Comparison of ENCODE assay signal across 20 cellular contexts in genomic region chr3:79937567-79937966, GRCh38.
DNase-seq lines count a peak whose midpoint lies in the region; ATAC-seq and TF ChIP-seq lines count a peak whose summit lies in the region.
"Had no signal": no experiment of that assay in that cellular context is flagged by ENCODE, and none has a peak within 500 bp of the region (broad histone marks: within the 10 kb centered on the region; RNA-seq: fewer than 3 reads in every experiment).

No MANE protein-coding gene starts in this region.

- H3K27me3 ChIP-seq in OCI-LY3 (ENCODE audit: low read depth, low read length) = no peaks in the 10 kb centered on the region
- no peaks in the 10 kb centered on the region for H3K27me3 ChIP-seq in neural progenitor cell
- no peaks in the 10 kb centered on the region for H3K27me3 ChIP-seq in right lobe of liver
- H3K27me3 ChIP-seq: SJSA1, upper lobe of left lung had no signal

- no peak overlapping the region for H3K9ac ChIP-seq in OCI-LY3 (ENCODE audit: low read length)
- H3K9ac ChIP-seq in neural progenitor cell = no peak overlapping the region

- H3K4me3 ChIP-seq in OCI-LY3 (ENCODE audit: low read length) (no peak overlapping the region), neural progenitor cell (no peak overlapping the region), right lobe of liver (no peak overlapping the region)
- H3K4me3 ChIP-seq: GM12878, SJSA1, upper lobe of left lung had no signal

- intact Hi-C loops in right lobe of liver (cut with DNase I) = no loop called here

- H2AFZ ChIP-seq in OCI-LY3 (ENCODE audit: low read depth, low read length) = peak overlapping the region; percentile 48; the same call in 1 of the 2 replicates
- no peak overlapping the region for H2AFZ ChIP-seq in neural progenitor cell (replicated peaks)

- no peak for TF ChIP-seq POLR2A in right lobe of liver (IDR thresholded peaks at IDR 0.05)

- TF ChIP-seq CTCF in OCI-LY3 (IDR thresholded peaks at IDR 0.05; ENCODE audit: low read depth, low read length) (no peak), neural progenitor cell (IDR thresholded peaks at IDR 0.05) (no peak), right lobe of liver (IDR thresholded peaks at IDR 0.05) (no peak)

- no peaks in the 10 kb centered on the region for H3K9me3 Mint-ChIP-seq in neural progenitor cell
- H3K9me3 Mint-ChIP-seq: H9 had no signal

- H3F3A ChIP-seq in neural progenitor cell (ENCODE audit: low read depth) = peaks cover 6% of the 10 kb centered on the region

- no peaks in the 10 kb centered on the region for H3K4me1 ChIP-seq in OCI-LY3 (ENCODE audit: low read length)
- H3K4me1 ChIP-seq in neural progenitor cell = peaks cover 28% of the 10 kb centered on the region
- H3K4me1 ChIP-seq in right lobe of liver = no peaks in the 10 kb centered on the region
- H3K4me1 ChIP-seq: SJSA1, upper lobe of left lung had no signal

- no peak for ATAC-seq in right lobe of liver
- ATAC-seq: activated CD4-positive, alpha-beta T cell treated with anti-CD3 and anti-CD28 coated beads for 36 hours; CD8-positive, alpha-beta T cell; GM12878 had no signal

- H3K4me2 ChIP-seq in OCI-LY3 (ENCODE audit: low read length) (no peak overlapping the region), neural progenitor cell (peak overlapping the region; percentile 63)

- peaks cover 2% of the 10 kb centered on the region for H3K27me3 Mint-ChIP-seq in neural progenitor cell (ENCODE audit: insufficient read depth, low read depth)
- H3K27me3 Mint-ChIP-seq: activated CD4-positive, alpha-beta T cell treated with anti-CD3 and anti-CD28 coated beads for 36 hours; activated naive CD8-positive, alpha-beta T cell; central memory CD8-positive, alpha-beta T cell had no signal

- peaks cover 20% of the 10 kb centered on the region for H3K4me1 Mint-ChIP-seq in neural progenitor cell
- H3K4me1 Mint-ChIP-seq: activated CD4-positive, alpha-beta T cell treated with anti-CD3 and anti-CD28 coated beads for 36 hours; central memory CD8-positive, alpha-beta T cell had no signal

- no peak overlapping the region for H3K27ac Mint-ChIP-seq in neural progenitor cell
- H3K27ac Mint-ChIP-seq: activated CD4-positive, alpha-beta T cell treated with anti-CD3 and anti-CD28 coated beads for 36 hours; activated naive CD8-positive, alpha-beta T cell; CD8-positive, alpha-beta T cell; H9 had no signal

- H3K79me2 ChIP-seq in OCI-LY3 (ENCODE audit: low read length) = no peaks in the 10 kb centered on the region
- H3K79me2 ChIP-seq in neural progenitor cell (ENCODE audit: low read depth) = no peaks in the 10 kb centered on the region

- DNase-seq in Daoy (ENCODE audit: low read depth) (peak; percentile 3), epithelial cell of prostate (ENCODE audit: low read depth, low spot score) (peak; percentile 93), neural progenitor cell (ENCODE audit: low spot score) (peak; percentile 89), NCI-H2107 treated with DMSO at 0.1 percent for 48 hours (lab: John Stamatoyannopoulos, UW; ENCODE audit: unreplicated experiment) (no peak), right lobe of liver (no peak), cerebellar cortex (ENCODE audit: low spot score) (no peak)
- DNase-seq in activated naive CD4-positive, alpha-beta T cell (lab: John Stamatoyannopoulos, UW) = no peak
- DNase-seq: activated CD4-positive, alpha-beta T cell treated with anti-CD3 and anti-CD28 coated beads for 36 hours; CD8-positive, alpha-beta T cell; H9; IMR-90; NCI-H2227 treated with DMSO at 0.1 percent for 48 hours; NK-92 treated with Interleukin-12 subunit alpha and Interleukin-12 subunit beta, amount 100 ng/mL, for 24 hours; stimulated activated naive CD4-positive, alpha-beta T cell treated with Interleukin-2 at 50 U/mL for 16 hours had no signal

- H3K36me3 ChIP-seq in OCI-LY3 (replicated peaks; ENCODE audit: low read depth, low read length) (no peaks in the 10 kb centered on the region), neural progenitor cell (no peaks in the 10 kb centered on the region), right lobe of liver (no peaks in the 10 kb centered on the region)
- H3K36me3 ChIP-seq: SJSA1, upper lobe of left lung had no signal

- H4K20me1 ChIP-seq in OCI-LY3 (ENCODE audit: insufficient read depth, low read length) = no peaks in the 10 kb centered on the region
- H4K20me1 ChIP-seq in neural progenitor cell (ENCODE audit: low read depth) = no peaks in the 10 kb centered on the region

- H3K36me3 Mint-ChIP-seq in neural progenitor cell = no peaks in the 10 kb centered on the region
- H3K36me3 Mint-ChIP-seq: activated naive CD8-positive, alpha-beta T cell; CD8-positive, alpha-beta T cell had no signal

- no peak overlapping the region for H3K4me3 Mint-ChIP-seq in neural progenitor cell
- H3K4me3 Mint-ChIP-seq: activated CD4-positive, alpha-beta T cell treated with anti-CD3 and anti-CD28 coated beads for 36 hours; activated naive CD8-positive, alpha-beta T cell; CD8-positive, alpha-beta T cell; central memory CD8-positive, alpha-beta T cell; H9 had no signal

- no peaks in the 10 kb centered on the region for H3K9me3 ChIP-seq in OCI-LY3 (ENCODE audit: insufficient read depth, low read length)
- H3K9me3 ChIP-seq in neural progenitor cell (ENCODE audit: low read depth) = no peaks in the 10 kb centered on the region
- H3K9me3 ChIP-seq in right lobe of liver = no peaks in the 10 kb centered on the region
- H3K9me3 ChIP-seq: SJSA1, upper lobe of left lung had no signal

- WGBS in right lobe of liver (ENCODE audit: insufficient coverage, low coverage, low lambda C conversion rate, missing lambda C conversion rate) = 29% methylated on average over 1 of the region's 1 CpG

- H3K27ac ChIP-seq in OCI-LY3 (ENCODE audit: low read length) (no peak overlapping the region), epithelial cell of prostate (peak overlapping the region; percentile 68), neural progenitor cell (peak overlapping the region; percentile 62), right lobe of liver (no peak overlapping the region)
- H3K27ac ChIP-seq: SJSA1, upper lobe of left lung had no signal

Comparison
In these comparisons a context has a peak if more than half of its experiments do, and no peak if none do; other contexts are left out.
1. DNase-seq: peak in Daoy (single experiment), epithelial cell of prostate (single experiment) and neural progenitor cell (single experiment); none in NCI-H2107 treated with DMSO at 0.1 percent for 48 hours (single experiment), right lobe of liver (0 of 3), activated naive CD4-positive, alpha-beta T cell (0 of 4) and cerebellar cortex (single experiment).
2. H3K27ac ChIP-seq: peak in epithelial cell of prostate (single experiment) and neural progenitor cell (single experiment); none in OCI-LY3 (single experiment) and right lobe of liver (0 of 3).